In the genomic region with DNA sequence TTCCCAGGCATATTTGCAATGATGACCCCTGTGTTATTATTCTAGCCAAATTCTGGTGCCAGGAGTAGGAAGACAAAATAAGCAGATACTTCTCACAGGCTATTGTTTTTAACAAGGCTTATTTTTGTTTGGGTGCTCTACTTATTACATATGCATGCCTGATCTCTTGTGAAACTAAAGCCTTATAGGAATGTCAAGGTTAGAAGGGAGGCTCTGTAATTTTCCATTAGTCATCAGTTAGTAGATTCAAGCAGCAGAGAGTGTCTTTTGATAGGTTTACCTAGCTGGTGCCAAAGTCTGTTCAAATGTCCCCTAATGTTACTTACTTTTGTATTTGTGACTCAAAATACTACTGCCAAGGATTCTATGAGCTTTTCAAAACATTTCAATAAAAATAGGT, we compare ENCODE assay signal across 21 cellular contexts. TPM values are rescaled to one million over a fixed set of nuclear protein-coding genes. Genes with fewer than 3 reads are reported as not detected.
DNase-seq lines count a peak whose midpoint lies in the region; ATAC-seq, FAIRE-seq and TF ChIP-seq lines count a peak whose summit lies in the region.
"Had no signal": no experiment of that assay in that cellular context is flagged by ENCODE, and none has a peak within 500 bp of the region (broad histone marks: within the 10 kb centered on the region; RNA-seq: fewer than 3 reads in every experiment).

No MANE protein-coding gene starts in this region.

- CTCF ChIA-PET in IMR-90 (lab: Yijun Ruan, JAX) = no interaction called here

- H2AFZ ChIP-seq in IMR-90 (replicated peaks; ENCODE audit: low read length, poor library complexity) = no peak overlapping the region

- H4K8ac ChIP-seq in IMR-90 (ENCODE audit: low read depth in 2 of 2, low read length in 2 of 2) = no peak overlapping the region

- dilution Hi-C loops in IMR-90 (cut with HindIII; ENCODE audit: low sequenced_read_pairs, unreplicated experiment) = no loop called here

- no peak for ATAC-seq in IMR-90 (ENCODE audit: low read depth)
- ATAC-seq in heart right ventricle = no peak
- ATAC-seq: stimulated activated naive B cell treated with anti-CD40 and anti-IgM and Interleukin-4, amounts not matched to agents 10 μg/mL and 1 μg/mL and 100 μg/mL, for 72 hours had no signal

- H4K5ac ChIP-seq in IMR-90 (ENCODE audit: low read depth, low read length) = no peak overlapping the region

- no peaks in the 10 kb centered on the region for H3K79me1 ChIP-seq in IMR-90 (ENCODE audit: low read depth in 1 of 2, low read length in 2 of 2)

- H3K4ac ChIP-seq in IMR-90 (ENCODE audit: low read depth, low read length) = no peak overlapping the region

- DNase-seq in IMR-90 (peak; percentile 14), amniotic epithelial cell (ENCODE audit: low read depth) (peak; percentile 76), iPS DF 19.7 (ENCODE audit: low read depth, low spot score) (peak; percentile 40), small intestine (peak; percentile 8), endothelial cell (ENCODE audit: low spot score) (no peak), heart right ventricle (no peak), MV-4-11 (lab: John Stamatoyannopoulos, UW) (no peak)
- DNase-seq: activated CD4-positive, alpha-beta T cell treated with anti-CD3 and anti-CD28 coated beads, Interleukin-2, amount 10 ng/mL, durations not matched to agents 24 days and 14 days; activated naive CD4-positive, alpha-beta T cell; C1 segment of cervical spinal cord; HFFc6; left ventricle myocardium inferior; NCI-H1436 treated with DMSO at 0.1 percent for 48 hours; NCI-H446 treated with DMSO at 0.1 percent for 48 hours; ovary; stimulated activated naive B cell treated with anti-CD40 and anti-IgM and Interleukin-4, amounts not matched to agents 10 μg/mL and 1 μg/mL and 100 μg/mL, for 72 hours had no signal

- no peaks in the 10 kb centered on the region for H3K27me3 Mint-ChIP-seq in endothelial cell (ENCODE audit: unreplicated experiment)

- no peak overlapping the region for H3K27ac ChIP-seq in IMR-90 (ENCODE audit: insufficient read depth, low read length)
- no peak overlapping the region for H3K27ac ChIP-seq in small intestine (ENCODE audit: low read depth in 1 of 2, low read length in 1 of 2)
- H3K27ac ChIP-seq in heart right ventricle = no peak overlapping the region
- H3K27ac ChIP-seq: esophagus muscularis mucosa, left ventricle myocardium inferior, ovary, tibial nerve had no signal

- no peak overlapping the region for H3K23ac ChIP-seq in IMR-90 (ENCODE audit: low read depth, low read length)

- no peaks in the 10 kb centered on the region; the same call in 1 of the 2 replicates for H3K27me3 ChIP-seq in IMR-90 (ENCODE audit: control insufficient read depth, insufficient read depth, low read length)
- no peaks in the 10 kb centered on the region for H3K27me3 ChIP-seq in small intestine (ENCODE audit: control insufficient read depth in 2 of 2, insufficient read depth in 2 of 2, low read length in 2 of 2)
- H3K27me3 ChIP-seq in heart right ventricle = peaks cover 0 to 2% (median 0%) of the 10 kb centered on the region in 7 donors
- H3K27me3 ChIP-seq: esophagus muscularis mucosa, tibial nerve had no signal

- no peaks in the 10 kb centered on the region for H3K9me3 ChIP-seq in IMR-90 (ENCODE audit: control insufficient read depth, insufficient read depth, low read length)
- no peaks in the 10 kb centered on the region for H3K9me3 ChIP-seq in small intestine (ENCODE audit: control insufficient read depth, low read depth)
- no peaks in the 10 kb centered on the region for H3K9me3 ChIP-seq in heart right ventricle
- H3K9me3 ChIP-seq: esophagus muscularis mucosa, left ventricle myocardium inferior, ovary, tibial nerve had no signal

- H3K27ac Mint-ChIP-seq in endothelial cell (ENCODE audit: unreplicated experiment) = no peak overlapping the region
- H3K27ac Mint-ChIP-seq: activated CD4-positive, alpha-beta T cell treated with anti-CD3 and anti-CD28 coated beads, Interleukin-2, amount 10 ng/mL, durations not matched to agents 24 days and 14 days; brain; HFFc6; stimulated activated naive B cell treated with anti-CD40 and anti-IgM and Interleukin-4, amounts not matched to agents 10 μg/mL and 1 μg/mL and 100 μg/mL, for 72 hours had no signal

- no peaks in the 10 kb centered on the region for H3K4me1 Mint-ChIP-seq in endothelial cell (ENCODE audit: unreplicated experiment)
- H3K4me1 Mint-ChIP-seq: activated CD4-positive, alpha-beta T cell treated with anti-CD3 and anti-CD28 coated beads, Interleukin-2, amount 10 ng/mL, durations not matched to agents 24 days and 14 days; brain; stimulated activated naive B cell treated with anti-CD40 and anti-IgM and Interleukin-4, amounts not matched to agents 10 μg/mL and 1 μg/mL and 100 μg/mL, for 72 hours had no signal

- H3K9me1 ChIP-seq in IMR-90 (ENCODE audit: insufficient read depth, low read length) = no peaks in the 10 kb centered on the region

- no peak overlapping the region for H3K4me3 Mint-ChIP-seq in endothelial cell (ENCODE audit: unreplicated experiment)
- H3K4me3 Mint-ChIP-seq: activated CD4-positive, alpha-beta T cell treated with anti-CD3 and anti-CD28 coated beads, Interleukin-2, amount 10 ng/mL, durations not matched to agents 24 days and 14 days; brain; HFFc6; stimulated activated naive B cell treated with anti-CD40 and anti-IgM and Interleukin-4, amounts not matched to agents 10 μg/mL and 1 μg/mL and 100 μg/mL, for 72 hours had no signal

- no peak for TF ChIP-seq RAD21 in IMR-90 (IDR thresholded peaks at IDR 0.05; ENCODE audit: low read length)

- H3K4me3 ChIP-seq in IMR-90 (ENCODE audit: insufficient read depth, low read depth, low read length) (no peak overlapping the region), small intestine (ENCODE audit: low read depth in 1 of 2, low read length in 2 of 2) (no peak overlapping the region), heart right ventricle (no peak overlapping the region)
- H3K4me3 ChIP-seq: esophagus muscularis mucosa, left ventricle myocardium inferior, ovary, smooth muscle cell, tibial nerve had no signal

- no peaks in the 10 kb centered on the region for H3K36me3 Mint-ChIP-seq in endothelial cell (ENCODE audit: low read depth, unreplicated experiment)
- H3K36me3 Mint-ChIP-seq: brain; stimulated activated naive B cell treated with anti-CD40 and anti-IgM and Interleukin-4, amounts not matched to agents 10 μg/mL and 1 μg/mL and 100 μg/mL, for 72 hours had no signal

- H3K4me2 ChIP-seq in IMR-90 (ENCODE audit: low read depth, low read length) = no peak overlapping the region
- H3K4me2 ChIP-seq: smooth muscle cell had no signal

- no peak for TF ChIP-seq POLR2A in IMR-90 (IDR thresholded peaks at IDR 0.05; ENCODE audit: low read depth, low read length)

- H3K4me1 ChIP-seq in IMR-90 (ENCODE audit: control insufficient read depth, insufficient read depth, low read length) = no peaks in the 10 kb centered on the region
- no peaks in the 10 kb centered on the region for H3K4me1 ChIP-seq in small intestine (ENCODE audit: control insufficient read depth in 2 of 2, insufficient read depth in 1 of 2, low read depth in 1 of 2, low read length in 1 of 2)
- no peaks in the 10 kb centered on the region for H3K4me1 ChIP-seq in heart right ventricle
- H3K4me1 ChIP-seq: esophagus muscularis mucosa, left ventricle myocardium inferior, tibial nerve had no signal

- H2AK5ac ChIP-seq in IMR-90 (ENCODE audit: low read depth, low read length) = no peak overlapping the region

- no peak overlapping the region for H3K18ac ChIP-seq in IMR-90 (ENCODE audit: low read depth, low read length)

- POLR2A ChIA-PET in IMR-90 (lab: Charles Lee; ENCODE audit: unreplicated experiment) = no interaction called here

- H3K9ac ChIP-seq in IMR-90 (ENCODE audit: low read depth, low read length) = no peak overlapping the region

- H3K9me3 Mint-ChIP-seq in endothelial cell (ENCODE audit: unreplicated experiment) = no peaks in the 10 kb centered on the region
- H3K9me3 Mint-ChIP-seq: activated CD4-positive, alpha-beta T cell treated with anti-CD3 and anti-CD28 coated beads, Interleukin-2, amount 10 ng/mL, durations not matched to agents 24 days and 14 days; brain; HFFc6; stimulated activated naive B cell treated with anti-CD40 and anti-IgM and Interleukin-4, amounts not matched to agents 10 μg/mL and 1 μg/mL and 100 μg/mL, for 72 hours had no signal

- no peak overlapping the region for H2BK15ac ChIP-seq in IMR-90 (ENCODE audit: low read depth, low read length)

- TF ChIP-seq CTCF in IMR-90 (conservative IDR thresholded peaks at IDR 0.05; ENCODE audit: low read depth, low read length) (no peak), endothelial cell (IDR thresholded peaks at IDR 0.05; ENCODE audit: unreplicated experiment) (no peak), heart right ventricle (IDR thresholded peaks at IDR 0.05) (no peak)

- no peak overlapping the region for H2BK5ac ChIP-seq in IMR-90 (ENCODE audit: low read depth, low read length, poor library complexity, severe bottlenecking)

- H3K56ac ChIP-seq in IMR-90 (ENCODE audit: extremely low read depth, insufficient read depth, low read length) = no peak overlapping the region

- no peak overlapping the region for H2BK120ac ChIP-seq in IMR-90 (ENCODE audit: low read depth, low read length)

- no peak overlapping the region for H2BK20ac ChIP-seq in IMR-90 (ENCODE audit: low read depth, low read length)

- no TSS peak for BruUV-seq in IMR-90 (replicated peaks; lab: Mats Ljungman, UMichigan)

- no peaks in the 10 kb centered on the region for H4K20me1 ChIP-seq in IMR-90 (ENCODE audit: insufficient read depth, low read length)

- H3K36me3 ChIP-seq in IMR-90 (ENCODE audit: control insufficient read depth, insufficient read depth, low read length) (no peaks in the 10 kb centered on the region), small intestine (ENCODE audit: control insufficient read depth in 2 of 2, insufficient read depth in 2 of 2, low read length in 2 of 2) (no peaks in the 10 kb centered on the region), heart right ventricle (no peaks in the 10 kb centered on the region)
- H3K36me3 ChIP-seq: esophagus muscularis mucosa, left ventricle myocardium inferior, ovary, tibial nerve had no signal

- in situ Hi-C loops in IMR-90 (cut with MboI; ENCODE audit: low sequenced_read_pairs) = no loop called here

- FAIRE-seq in small intestine (lab: Jason Lieb, UNC) = no peak
- FAIRE-seq: GM18507 had no signal

- H3K14ac ChIP-seq in IMR-90 (replicated peaks; ENCODE audit: low read depth, low read length) = no peak overlapping the region

- H4K91ac ChIP-seq in IMR-90 (ENCODE audit: insufficient read depth, low read depth, low read length) = no peak overlapping the region

- H2AK9ac ChIP-seq in IMR-90 (replicated peaks; ENCODE audit: low read depth, low read length, poor library complexity) = no peak overlapping the region

- intact Hi-C loops in IMR-90 (cut with micrococcal nuclease) = no loop called here
- intact Hi-C loops in heart right ventricle (cut with DNase I) = no loop called here

RNA-seq across cellular contexts. Expression of a gene that starts 11.7 kb away (rescaled TPM):
- total RNA-seq in IMR-90 (2012; rRNA removed) = 59.5 and 82.8 TPM in 2 replicates
- 19.4 and 24.7 TPM in 2 replicates for polyA plus RNA-seq in IMR-90 (2012; rRNA removed)
- 6.1 and 8.8 TPM in 2 replicates for polyA plus RNA-seq in IMR-90 (2012; cell fraction: cytosol; rRNA removed)
- polyA plus RNA-seq in IMR-90 (2012; cell fraction: nucleus; rRNA removed; ENCODE audit: low replicate concordance) = 2.2 and 7.9 TPM in 2 replicates
- 10 to 100 TPM; 11.0 to 19.7 (median 11.1) TPM for polyA plus RNA-seq in small intestine
- total RNA-seq in endothelial cell (ENCODE audit: unreplicated experiment) = 23.2 TPM
- total RNA-seq in heart right ventricle = 10 to 100 TPM; 43.8 to 62.8 (median 49.0) TPM
- polyA plus RNA-seq in heart right ventricle = 10 to 100 TPM in 1 of 2 donors, 1 to 10 TPM in 1; 9.0 to 10.6 TPM

Comparison
In these comparisons a context has a peak if more than half of its experiments do, and no peak if none do; other contexts are left out.
1. DNase-seq: peak in IMR-90 (single experiment), amniotic epithelial cell (single experiment), iPS DF 19.7 (single experiment) and small intestine (single experiment); none in endothelial cell (single experiment), heart right ventricle (0 of 2) and MV-4-11 (single experiment).